9 cellular contexts compared by ENCODE assay signal in genomic region chr6:17863971-17864754, GRCh38.
DNase-seq lines count a peak whose midpoint lies in the region; ATAC-seq and TF ChIP-seq lines count a peak whose summit lies in the region.
"Had no signal": no experiment of that assay in that cellular context is flagged by ENCODE, and none has a peak within 500 bp of the region (broad histone marks: within the 10 kb centered on the region; RNA-seq: fewer than 3 reads in every experiment).

No MANE protein-coding gene starts in this region.

- no peak overlapping the region for H2BK120ac ChIP-seq in mesendoderm (ENCODE audit: low read depth, low read length)

- peak overlapping the region; percentile 31 for H3K27ac Mint-ChIP-seq in endothelial cell (ENCODE audit: unreplicated experiment)
- H3K27ac Mint-ChIP-seq in progenitor cell of endocrine pancreas: no peak overlapping the region
- H3K27ac Mint-ChIP-seq: IgD-negative memory B cell had no signal

- H3K9me3 Mint-ChIP-seq in endothelial cell (ENCODE audit: unreplicated experiment) (no peaks in the 10 kb centered on the region), progenitor cell of endocrine pancreas (ENCODE audit: low read depth) (no peaks in the 10 kb centered on the region)
- H3K9me3 Mint-ChIP-seq: IgD-negative memory B cell had no signal

- H3K36me3 ChIP-seq in Panc1 (ENCODE audit: control insufficient read depth, insufficient read depth, low read length): no peaks in the 10 kb centered on the region
- no peaks in the 10 kb centered on the region for H3K36me3 ChIP-seq in mesendoderm (ENCODE audit: control insufficient read depth, insufficient read depth, low read length)
- H3K36me3 ChIP-seq in uterus: no peaks in the 10 kb centered on the region
- no peaks in the 10 kb centered on the region for H3K36me3 ChIP-seq in WERI-Rb-1

- no peak overlapping the region for H2AK5ac ChIP-seq in mesendoderm (ENCODE audit: low read length)

- POLR2A ChIA-PET in Panc1 (lab: Charles Lee): no interaction called here

- H3K9me3 ChIP-seq in Panc1 (ENCODE audit: control insufficient read depth, insufficient read depth, low read depth, low read length): no peaks in the 10 kb centered on the region
- H3K9me3 ChIP-seq in uterus: no peaks in the 10 kb centered on the region
- H3K9me3 ChIP-seq in WERI-Rb-1 (ENCODE audit: severe bottlenecking): no peaks in the 10 kb centered on the region

- no peak overlapping the region for H3K56ac ChIP-seq in mesendoderm (ENCODE audit: low read length)

- H3K4me1 ChIP-seq in Panc1 (ENCODE audit: control insufficient read depth, insufficient read depth, low read length) (peaks cover 48% of the 10 kb centered on the region), mesendoderm (ENCODE audit: control insufficient read depth, low read depth, low read length) (no peaks in the 10 kb centered on the region), uterus (peaks cover 9 to 23% of the 10 kb centered on the region in 2 donors)

- no peak overlapping the region for H3K4me2 ChIP-seq in mesendoderm (ENCODE audit: low read length)

- in situ Hi-C loops in Panc1 (cut with HindIII; ENCODE audit: low pct_unique_long_range_greater_than_20kb, low sequenced_read_pairs): no loop called here

- H3K4me3 Mint-ChIP-seq in endothelial cell (ENCODE audit: unreplicated experiment): no peak overlapping the region
- H3K4me3 Mint-ChIP-seq in progenitor cell of endocrine pancreas (ENCODE audit: low read depth): no peak overlapping the region
- H3K4me3 Mint-ChIP-seq: IgD-negative memory B cell had no signal

- H3K36me3 Mint-ChIP-seq in endothelial cell (ENCODE audit: low read depth, unreplicated experiment) (peaks cover 21% of the 10 kb centered on the region), progenitor cell of endocrine pancreas (ENCODE audit: insufficient read depth) (peaks cover 4% of the 10 kb centered on the region)
- H3K36me3 Mint-ChIP-seq: IgD-negative memory B cell had no signal

- no peak for TF ChIP-seq POLR2A in uterus (IDR thresholded peaks at IDR 0.05)

- no peak overlapping the region for H4K5ac ChIP-seq in mesendoderm (ENCODE audit: low read length)

- H3K27me3 Mint-ChIP-seq in endothelial cell (ENCODE audit: unreplicated experiment) (peaks cover 9% of the 10 kb centered on the region), progenitor cell of endocrine pancreas (no peaks in the 10 kb centered on the region)
- H3K27me3 Mint-ChIP-seq: IgD-negative memory B cell had no signal

- CTCF ChIA-PET in Panc1 (lab: Charles Lee): interaction anchor here (0.7 kb wide), 1 partner anchor 417 kb away, joined by 3 read pairs; no protein-coding TSS in a partner anchor

- H3K4me3 ChIP-seq in Panc1 (ENCODE audit: low read depth in 2 of 2, low read length in 2 of 2) (no peak overlapping the region), mesendoderm (ENCODE audit: low read length) (no peak overlapping the region), uterus (no peak overlapping the region), WERI-Rb-1 (ENCODE audit: low read depth, low read length) (no peak overlapping the region)

- H2BK15ac ChIP-seq in mesendoderm (replicated peaks; ENCODE audit: low read depth): no peak overlapping the region

- H3K79me1 ChIP-seq in mesendoderm (ENCODE audit: low read length): no peaks in the 10 kb centered on the region

- no peak overlapping the region for H4K8ac ChIP-seq in mesendoderm (ENCODE audit: low read depth, low read length)

- H3K27ac ChIP-seq in Panc1 (ENCODE audit: low read length) (peak overlapping the region; percentile 81), mesendoderm (ENCODE audit: low read depth, low read length) (no peak overlapping the region), uterus (peak overlapping the region; percentile 67 to 76), WERI-Rb-1 (no peak overlapping the region)

- peak; percentile 52 for DNase-seq in Panc1 (ENCODE audit: low read depth, low spot score)
- no peak for DNase-seq in endothelial cell (ENCODE audit: low spot score)
- DNase-seq in mesendoderm: peak; percentile 11
- no peak for DNase-seq in uterus
- DNase-seq in progenitor cell of endocrine pancreas (ENCODE audit: low spot score, unreplicated experiment): no peak
- no peak for DNase-seq in WERI-Rb-1
- DNase-seq: T-helper 9 cell had no signal

- H3K4ac ChIP-seq in mesendoderm (ENCODE audit: low read depth, low read length): no peak overlapping the region

- TF ChIP-seq CTCF in Panc1 (IDR thresholded peaks at IDR 0.05) (no peak), endothelial cell (IDR thresholded peaks at IDR 0.05; ENCODE audit: unreplicated experiment) (no peak), uterus (IDR thresholded peaks at IDR 0.05) (no peak), progenitor cell of endocrine pancreas (IDR thresholded peaks at IDR 0.05; ENCODE audit: unreplicated experiment) (no peak), WERI-Rb-1 (IDR thresholded peaks at IDR 0.05; ENCODE audit: low read depth, low read length) (no peak)

- ATAC-seq in Panc1 (peak; percentile 78), GM21390 (IDR thresholded peaks at IDR 0.05; ENCODE audit: unreplicated experiment) (no peak)

- H3K4me1 Mint-ChIP-seq in endothelial cell (ENCODE audit: unreplicated experiment) (peaks cover 14% of the 10 kb centered on the region), progenitor cell of endocrine pancreas (ENCODE audit: low read depth) (peaks cover 4% of the 10 kb centered on the region)
- H3K4me1 Mint-ChIP-seq: IgD-negative memory B cell had no signal

- H3K79me2 ChIP-seq in mesendoderm (ENCODE audit: control insufficient read depth, insufficient read depth, low read length): no peaks in the 10 kb centered on the region

- no peak overlapping the region for H2BK5ac ChIP-seq in mesendoderm (ENCODE audit: low read length)

- H3K27me3 ChIP-seq in Panc1 (ENCODE audit: control insufficient read depth, insufficient read depth, low read length) (no peaks in the 10 kb centered on the region), mesendoderm (ENCODE audit: insufficient read depth, low read length, poor library complexity) (no peaks in the 10 kb centered on the region), uterus (no peaks in the 10 kb centered on the region), WERI-Rb-1 (ENCODE audit: insufficient read depth, low read depth, severe bottlenecking) (no peaks in the 10 kb centered on the region)

- H3K9ac ChIP-seq in mesendoderm (ENCODE audit: low read length): no peak overlapping the region

- intact Hi-C loops in Panc1 (cut with micrococcal nuclease; ENCODE audit: unreplicated experiment): loop anchor here (10.0 kb wide), 2 partner anchors 121 to 261 kb away; partner anchors contain the start of genes KIF13A and NHLRC1
- intact Hi-C loops in uterus (cut with DNase I; ENCODE audit: low total_unique reads): no loop called here

- H3K18ac ChIP-seq in mesendoderm (ENCODE audit: low read length): no peak overlapping the region

- whole genome bisulfite sequencing in mesendoderm (ENCODE audit: extremely low coverage, insufficient coverage, low lambda C conversion rate): no CpG with 5 or more reads among the region's 11 CpGs

- no TSS peak for BruUV-seq in Panc1 (replicated peaks; lab: Mats Ljungman, UMichigan)

- no peak overlapping the region for H3K23ac ChIP-seq in mesendoderm (ENCODE audit: low read length)

Comparison
In these comparisons a context has a peak if more than half of its experiments do, and no peak if none do; other contexts are left out.
1. DNase-seq: peak in Panc1 (single experiment) and mesendoderm (single experiment); none in endothelial cell (single experiment), uterus (0 of 2), progenitor cell of endocrine pancreas (single experiment) and WERI-Rb-1 (single experiment).
2. H3K27ac ChIP-seq: peak in Panc1 (single experiment) and uterus (2 of 2); none in mesendoderm (single experiment) and WERI-Rb-1 (single experiment).